ENCODE assay signal across 22 cellular contexts in genomic region chr19:51595776-51596175, GRCh38. TPM values are rescaled to one million over a fixed set of nuclear protein-coding genes. Genes with fewer than 3 reads are reported as not detected.
DNase-seq lines count a peak whose midpoint lies in the region; ATAC-seq, FAIRE-seq and TF ChIP-seq lines count a peak whose summit lies in the region.
"Had no signal": no experiment of that assay in that cellular context is flagged by ENCODE, and none has a peak within 500 bp of the region (broad histone marks: within the 10 kb centered on the region; RNA-seq: fewer than 3 reads in every experiment).

No MANE protein-coding gene starts in this region.

- FAIRE-seq in frontal cortex (lab: Jason Lieb, UNC), result no peak
- FAIRE-seq: endometrium, urothelium cell line had no signal

- intact Hi-C loops in activated T-helper 1 cell treated with anti-CD3 and anti-CD28 coated beads, Interleukin-12 subunit alpha, Interleukin-12 subunit beta, Interleukin-2, Interleukin-4 antibody, amounts not matched to agents 30 ng/mL and 10 ng/mL and 1 ng/mL, durations not matched to agents 14 hours and 24 hours and 36 hours (cut with micrococcal nuclease), result loop anchor here (1.0 to 2.0 kb wide), 2 partner anchors 109 to 197 kb away; no protein-coding TSS in a partner anchor

- H3K27ac ChIP-seq in HL-60 (replicated peaks), result no peak overlapping the region
- H3K27ac ChIP-seq: colonic mucosa, left ventricle myocardium inferior, PC-9 had no signal

- peaks cover under 1% of the 10 kb centered on the region for H3K27me3 ChIP-seq in HL-60 (ENCODE audit: insufficient read depth, poor library complexity, severe bottlenecking)
- H3K27me3 ChIP-seq: BE2C, colonic mucosa had no signal

- no peaks in the 10 kb centered on the region for H3K36me3 Mint-ChIP-seq in activated T-helper 1 cell treated with anti-CD3 and anti-CD28 coated beads, Interleukin-12 subunit alpha, Interleukin-12 subunit beta, Interleukin-2, Interleukin-4 antibody, amounts not matched to agents 30 ng/mL and 10 ng/mL and 1 ng/mL, durations not matched to agents 14 hours and 24 hours and 36 hours (ENCODE audit: low read depth)
- peaks cover 6% of the 10 kb centered on the region for H3K36me3 Mint-ChIP-seq in nephron progenitor cell (ENCODE audit: low read depth)

- ATAC-seq in HG03175 (IDR thresholded peaks at IDR 0.05; ENCODE audit: unreplicated experiment), result no peak
- ATAC-seq: HCT116 had no signal

- TF ChIP-seq CTCF in HL-60 (IDR thresholded peaks at IDR 0.05; ENCODE audit: insufficient read depth, low read length) (no peak), nephron progenitor cell (IDR thresholded peaks at IDR 0.05) (no peak)

- peaks cover 9% of the 10 kb centered on the region for H3K27me3 Mint-ChIP-seq in activated T-helper 1 cell treated with anti-CD3 and anti-CD28 coated beads, Interleukin-12 subunit alpha, Interleukin-12 subunit beta, Interleukin-2, Interleukin-4 antibody, amounts not matched to agents 30 ng/mL and 10 ng/mL and 1 ng/mL, durations not matched to agents 14 hours and 24 hours and 36 hours (ENCODE audit: insufficient read depth)
- peaks cover 12% of the 10 kb centered on the region for H3K27me3 Mint-ChIP-seq in nephron progenitor cell (ENCODE audit: low read depth, poor library complexity)

- H3K4me1 Mint-ChIP-seq in activated T-helper 1 cell treated with anti-CD3 and anti-CD28 coated beads, Interleukin-12 subunit alpha, Interleukin-12 subunit beta, Interleukin-2, Interleukin-4 antibody, amounts not matched to agents 30 ng/mL and 10 ng/mL and 1 ng/mL, durations not matched to agents 14 hours and 24 hours and 36 hours (ENCODE audit: low read depth), result peaks cover 20% of the 10 kb centered on the region
- H3K4me1 Mint-ChIP-seq in nephron progenitor cell, result peaks cover 20% of the 10 kb centered on the region

- peaks cover 8% of the 10 kb centered on the region for H3K9me3 Mint-ChIP-seq in activated T-helper 1 cell treated with anti-CD3 and anti-CD28 coated beads, Interleukin-12 subunit alpha, Interleukin-12 subunit beta, Interleukin-2, Interleukin-4 antibody, amounts not matched to agents 30 ng/mL and 10 ng/mL and 1 ng/mL, durations not matched to agents 14 hours and 24 hours and 36 hours
- peaks cover 37% of the 10 kb centered on the region for H3K9me3 Mint-ChIP-seq in nephron progenitor cell
- H3K9me3 Mint-ChIP-seq: T-helper 1 cell treated with Interleukin-12 subunit alpha and Interleukin-12 subunit beta and Interleukin-4 antibody, amounts not matched to agents 30 μg/mL and 1 μg/mL, for 36 hours had no signal

- DNase-seq in SIG-M5 treated with dmso at 0.1 percent for 504 hours (lab: John Stamatoyannopoulos, UW; ENCODE audit: unreplicated experiment), result peak; percentile 13
- DNase-seq in SIG-M5 (lab: John Stamatoyannopoulos, UW), result no peak
- DNase-seq in HL-60 (ENCODE audit: low read depth in 1 of 2, low spot score in 1 of 2), result peak; percentile 49 to 56
- no peak for DNase-seq in activated T-helper 1 cell treated with anti-CD3 and anti-CD28 coated beads, Interleukin-12 subunit alpha, Interleukin-12 subunit beta, Interleukin-2, Interleukin-4 antibody, amounts not matched to agents 30 ng/mL and 10 ng/mL and 1 ng/mL, durations not matched to agents 14 hours and 24 hours and 36 hours (ENCODE audit: low spot score)
- DNase-seq in nephron progenitor cell, result no peak
- DNase-seq in frontal cortex (ENCODE audit: low spot score in 2 of 2), result no peak
- DNase-seq in NCI-H2081 treated with DMSO at 0.1 percent for 48 hours (lab: John Stamatoyannopoulos, UW), result no peak
- DNase-seq: activated CD8-positive, alpha-beta memory T cell treated with anti-CD3 and anti-CD28 coated beads for 24 hours; BE2C; colonic mucosa; left ventricle myocardium inferior; NCI-H1694; occipital lobe; PC-9; SHP77 treated with DMSO at 0.1 percent for 48 hours had no signal

- H3K27ac Mint-ChIP-seq in activated T-helper 1 cell treated with anti-CD3 and anti-CD28 coated beads, Interleukin-12 subunit alpha, Interleukin-12 subunit beta, Interleukin-2, Interleukin-4 antibody, amounts not matched to agents 30 ng/mL and 10 ng/mL and 1 ng/mL, durations not matched to agents 14 hours and 24 hours and 36 hours, result peak overlapping the region; percentile 16
- H3K27ac Mint-ChIP-seq in nephron progenitor cell, result no peak overlapping the region
- H3K27ac Mint-ChIP-seq: T-helper 1 cell treated with Interleukin-12 subunit alpha and Interleukin-12 subunit beta and Interleukin-4 antibody, amounts not matched to agents 30 μg/mL and 1 μg/mL, for 36 hours had no signal

- peak overlapping the region; percentile 92 for H3K4me3 Mint-ChIP-seq in activated T-helper 1 cell treated with anti-CD3 and anti-CD28 coated beads, Interleukin-12 subunit alpha, Interleukin-12 subunit beta, Interleukin-2, Interleukin-4 antibody, amounts not matched to agents 30 ng/mL and 10 ng/mL and 1 ng/mL, durations not matched to agents 14 hours and 24 hours and 36 hours
- peak overlapping the region; percentile 93 for H3K4me3 Mint-ChIP-seq in nephron progenitor cell

- no peak overlapping the region for H3K4me3 ChIP-seq in HL-60 (replicated peaks; ENCODE audit: insufficient read depth, low read length)
- H3K4me3 ChIP-seq: colonic mucosa, PC-9 had no signal

RNA-seq across cellular contexts. Expression of gene ZNF175, which starts 24.7 kb away (rescaled TPM):
- total RNA-seq in activated T-helper 1 cell treated with anti-CD3 and anti-CD28 coated beads, Interleukin-12 subunit alpha, Interleukin-12 subunit beta, Interleukin-2, Interleukin-4 antibody, amounts not matched to agents 30 ng/mL and 10 ng/mL and 1 ng/mL, durations not matched to agents 14 hours and 24 hours and 36 hours, result 7.9 and 8.4 TPM in 2 replicates
- 7.3 TPM for total RNA-seq in frontal cortex

RNA-seq across cellular contexts. Expression of gene SIGLEC5, which starts 34.4 kb away (rescaled TPM):
- not detected in 2 replicates for total RNA-seq in activated T-helper 1 cell treated with anti-CD3 and anti-CD28 coated beads, Interleukin-12 subunit alpha, Interleukin-12 subunit beta, Interleukin-2, Interleukin-4 antibody, amounts not matched to agents 30 ng/mL and 10 ng/mL and 1 ng/mL, durations not matched to agents 14 hours and 24 hours and 36 hours
- under 0.01 TPM for total RNA-seq in frontal cortex
- total RNA-seq: A172, colonic mucosa, left ventricle myocardium inferior, M059J, occipital lobe, PC-9 had no signal

RNA-seq across cellular contexts. Expression of gene SIGLEC14, which starts 50.8 kb away (rescaled TPM):
- total RNA-seq in activated T-helper 1 cell treated with anti-CD3 and anti-CD28 coated beads, Interleukin-12 subunit alpha, Interleukin-12 subunit beta, Interleukin-2, Interleukin-4 antibody, amounts not matched to agents 30 ng/mL and 10 ng/mL and 1 ng/mL, durations not matched to agents 14 hours and 24 hours and 36 hours, result not detected in 2 replicates
- total RNA-seq in frontal cortex, result 0.41 TPM
- total RNA-seq: A172, M059J, PC-9 had no signal

Comparison
In these comparisons a context has a peak if more than half of its experiments do, and no peak if none do; other contexts are left out.
1. DNase-seq: peak in SIG-M5 treated with dmso at 0.1 percent for 504 hours (single experiment) and HL-60 (2 of 2); none in SIG-M5 (single experiment), activated T-helper 1 cell treated with anti-CD3 and anti-CD28 coated beads, Interleukin-12 subunit alpha, Interleukin-12 subunit beta, Interleukin-2, Interleukin-4 antibody, amounts not matched to agents 30 ng/mL and 10 ng/mL and 1 ng/mL, durations not matched to agents 14 hours and 24 hours and 36 hours (single experiment), nephron progenitor cell (single experiment), frontal cortex (0 of 2) and NCI-H2081 treated with DMSO at 0.1 percent for 48 hours (single experiment).